In genomic region chr9:37100317-37100716, GRCh38 we compare ENCODE assay signal across 1 cellular context.
TF ChIP-seq lines count a peak whose summit lies in the region.

No MANE protein-coding gene starts in this region.

TF ChIP-seq in GM23338, 12 proteins besides CTCF, POLR2A, EP300 and RAD21:
- no peak for TF ChIP-seq CREB1 (CRISPR knock-in tag; IDR thresholded peaks at IDR 0.05; ENCODE audit: low read depth)
- TF ChIP-seq ZNF462 (CRISPR knock-in tag; IDR thresholded peaks at IDR 0.05), result no peak
- no peak for TF ChIP-seq STAT1 (IDR thresholded peaks at IDR 0.05; ENCODE audit: unreplicated experiment)
- no peak for TF ChIP-seq POLR2AphosphoS5 (IDR thresholded peaks at IDR 0.05; ENCODE audit: low read depth)
- TF ChIP-seq NANOG (IDR thresholded peaks at IDR 0.05; ENCODE audit: borderline replicate concordance), result no peak
- no peak for TF ChIP-seq EZH2 (IDR thresholded peaks at IDR 0.05; ENCODE audit: low read depth, unreplicated experiment)
- no peak for TF ChIP-seq REST (IDR thresholded peaks at IDR 0.05; ENCODE audit: unreplicated experiment)
- TF ChIP-seq JUNB (IDR thresholded peaks at IDR 0.05; ENCODE audit: unreplicated experiment), result no peak
- no peak for TF ChIP-seq ETS1 (IDR thresholded peaks at IDR 0.05)
- TF ChIP-seq ZNF331 (CRISPR knock-in tag; IDR thresholded peaks at IDR 0.05; ENCODE audit: low read depth), result no peak
- TF ChIP-seq ZNF114 (CRISPR knock-in tag; IDR thresholded peaks at IDR 0.05), result no peak
- no peak for TF ChIP-seq EZH2phosphoT487 (IDR thresholded peaks at IDR 0.05; ENCODE audit: unreplicated experiment)
